In the genomic region with DNA sequence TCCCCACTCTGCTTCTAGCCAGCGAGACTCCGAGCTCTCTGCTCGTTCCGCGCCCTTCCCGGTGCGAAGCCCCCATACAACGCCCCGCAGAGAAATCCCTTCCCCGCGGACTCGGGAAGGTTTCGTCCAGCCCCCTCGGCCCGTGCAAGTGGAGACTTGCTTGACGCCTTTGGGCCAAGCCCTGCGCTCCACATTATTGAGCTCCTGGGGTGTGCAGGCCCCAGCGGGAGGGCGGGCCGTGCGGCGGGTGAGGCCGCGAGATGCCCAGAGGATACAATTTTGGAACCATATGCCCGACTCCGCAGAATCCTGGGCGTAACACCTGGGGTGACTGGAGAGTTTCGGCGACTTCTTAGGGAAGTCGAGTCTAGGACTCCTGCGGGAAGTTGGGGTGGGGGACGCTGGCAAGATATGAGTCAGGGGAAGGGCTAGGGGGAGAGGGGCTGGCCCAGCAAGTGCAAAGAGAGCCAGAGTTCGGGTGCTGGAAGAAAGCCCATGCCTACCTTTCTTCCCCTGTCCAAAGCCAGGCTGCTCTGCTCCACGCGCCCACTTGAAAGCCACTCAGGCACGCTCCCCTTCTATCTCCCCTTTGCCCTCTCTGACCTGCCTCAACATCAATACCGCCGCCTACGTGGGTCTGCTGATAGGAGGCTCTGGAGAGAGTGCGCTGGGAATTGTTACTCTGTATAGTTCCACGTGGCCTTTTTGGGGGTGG, we compare ENCODE assay signal across 8 cellular contexts. TPM values are rescaled to one million over a fixed set of nuclear protein-coding genes. Genes with fewer than 3 reads are reported as not detected.
DNase-seq lines count a peak whose midpoint lies in the region; ATAC-seq and TF ChIP-seq lines count a peak whose summit lies in the region.

No MANE protein-coding gene starts in this region.

- H3K9me3 ChIP-seq in iPS-18a (ENCODE audit: control insufficient read depth, low read depth, low read length) (no peaks in the 10 kb centered on the region), upper lobe of left lung (no peaks in the 10 kb centered on the region)

- whole genome bisulfite sequencing in upper lobe of left lung, 2 donors, result 64% methylated on average over 19 to 39 of the region's 41 CpGs

- TF ChIP-seq EP300 in upper lobe of left lung (IDR thresholded peaks at IDR 0.05), result no peak

- H3K27ac ChIP-seq in iPS-18a (ENCODE audit: low read length) (no peak overlapping the region), upper lobe of left lung (peak overlapping the region; percentile 89 to 97 (median 95))

- no peak overlapping the region for H3K27ac Mint-ChIP-seq in WTC11

- peak overlapping the region; percentile 58 for H3K4me3 Mint-ChIP-seq in WTC11

- DNase-seq in activated gamma-delta T cell (lab: John Stamatoyannopoulos, UW) (peak; percentile 16), activated gamma-delta T cell treated with Interleukin-2 at 50 U/mL for 16 hours (no peak), WTC11 (ENCODE audit: low spot score) (no peak), upper lobe of left lung (no peak), foreskin melanocyte (no peak), UCSD-AML1 (lab: John Stamatoyannopoulos, UW; ENCODE audit: unreplicated experiment) (no peak), ureter (ENCODE audit: low spot score) (no peak)

- ATAC-seq in WTC11 (no peak), upper lobe of left lung (ENCODE audit: low FRiP score in 2 of 2) (no peak)

- H3K27me3 ChIP-seq in iPS-18a (ENCODE audit: control insufficient read depth, insufficient read depth, low read length) (peaks cover 36% of the 10 kb centered on the region), upper lobe of left lung (no peaks in the 10 kb centered on the region)

- H3K9me3 Mint-ChIP-seq in WTC11, result no peaks in the 10 kb centered on the region

- POLR2A ChIA-PET in WTC11 (lab: Charles Lee), result no interaction called here

- peaks cover 56% of the 10 kb centered on the region for H3K27me3 Mint-ChIP-seq in WTC11 (ENCODE audit: low read depth)

- H3K9ac ChIP-seq in iPS-18a (ENCODE audit: low read length), result no peak overlapping the region

- CTCF ChIA-PET in WTC11 (lab: Charles Lee), result interaction anchor here (1.0 to 1.7 kb wide), 3 partner anchors 10 to 51 kb away, joined by 4 to 6 read pairs (median 5); no protein-coding TSS in a partner anchor

- no peaks in the 10 kb centered on the region for H3K36me3 Mint-ChIP-seq in WTC11

- no peaks in the 10 kb centered on the region for H3K36me3 ChIP-seq in iPS-18a (ENCODE audit: control insufficient read depth, low read depth, low read length)
- H3K36me3 ChIP-seq in upper lobe of left lung, result no peaks in the 10 kb centered on the region

- H3K4me1 Mint-ChIP-seq in WTC11, result peaks cover 11% of the 10 kb centered on the region; the same call in 1 of the 2 replicates

- no peaks in the 10 kb centered on the region for H3K4me1 ChIP-seq in iPS-18a (ENCODE audit: control insufficient read depth, low read depth, low read length)
- peaks cover 6 to 14% (median 9%) of the 10 kb centered on the region in 4 donors for H3K4me1 ChIP-seq in upper lobe of left lung

- no peak for TF ChIP-seq POLR2A in upper lobe of left lung (IDR thresholded peaks at IDR 0.05)

- H3K4me3 ChIP-seq in iPS-18a (ENCODE audit: low read length), result peak overlapping the region; percentile 27
- H3K4me3 ChIP-seq in upper lobe of left lung, result peak overlapping the region in 3 of 4 donors; percentile 64 to 72 (median 65)

- no peak for TF ChIP-seq CTCF in WTC11 (IDR thresholded peaks at IDR 0.05)
- TF ChIP-seq CTCF in upper lobe of left lung (IDR thresholded peaks at IDR 0.05), result no peak

TF ChIP-seq in WTC11, 78 proteins besides CTCF, POLR2A, EP300 and RAD21:
- TF ChIP-seq ZNF423 (CRISPR knock-in tag; IDR thresholded peaks at IDR 0.05), result no peak
- no peak for TF ChIP-seq ZNF263 (CRISPR knock-in tag; IDR thresholded peaks at IDR 0.05; ENCODE audit: low read depth)
- no peak for TF ChIP-seq CREM (CRISPR knock-in tag; IDR thresholded peaks at IDR 0.05)
- TF ChIP-seq NR3C1 (CRISPR knock-in tag; conservative IDR thresholded peaks at IDR 0.05; ENCODE audit: low read depth), result no peak
- TF ChIP-seq TEAD1 (CRISPR knock-in tag; IDR thresholded peaks at IDR 0.05), result no peak
- TF ChIP-seq KAT7 (CRISPR knock-in tag; IDR thresholded peaks at IDR 0.05; ENCODE audit: borderline replicate concordance), result no peak
- TF ChIP-seq MLX (CRISPR knock-in tag; IDR thresholded peaks at IDR 0.05), result no peak
- TF ChIP-seq STAT6 (CRISPR knock-in tag; conservative IDR thresholded peaks at IDR 0.05; ENCODE audit: low read depth), result no peak
- TF ChIP-seq FOXP1 (CRISPR knock-in tag; IDR thresholded peaks at IDR 0.05; ENCODE audit: borderline replicate concordance), result no peak
- TF ChIP-seq, protein P1, sequence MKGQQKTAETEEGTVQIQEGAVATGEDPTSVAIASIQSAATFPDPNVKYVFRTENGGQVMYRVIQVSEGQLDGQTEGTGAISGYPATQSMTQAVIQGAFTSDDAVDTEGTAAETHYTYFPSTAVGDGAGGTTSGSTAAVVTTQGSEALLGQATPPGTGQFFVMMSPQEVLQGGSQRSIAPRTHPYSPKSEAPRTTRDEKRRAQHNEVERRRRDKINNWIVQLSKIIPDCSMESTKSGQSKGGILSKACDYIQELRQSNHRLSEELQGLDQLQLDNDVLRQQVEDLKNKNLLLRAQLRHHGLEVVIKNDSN (CRISPR knock-in tag; IDR thresholded peaks at IDR 0.05), result no peak
- no peak for TF ChIP-seq NFATC4 (CRISPR knock-in tag; IDR thresholded peaks at IDR 0.05)
- no peak for TF ChIP-seq MAX (CRISPR knock-in tag; IDR thresholded peaks at IDR 0.05)
- TF ChIP-seq GABPB1 (CRISPR knock-in tag; IDR thresholded peaks at IDR 0.05), result no peak

RNA-seq across cellular contexts. Expression of gene ELF4, which starts 1.1 kb away (rescaled TPM):
- 1.7 to 1.9 TPM (median 1.9 TPM) in 3 replicates for total RNA-seq in WTC11 (2021)
- 10 to 100 TPM; 13.6 to 31.0 (median 21.9) TPM for total RNA-seq in upper lobe of left lung
- 28.7 TPM for total RNA-seq in ureter

RNA-seq across cellular contexts. Expression of gene AIFM1, which starts 54.3 kb away (rescaled TPM):
- total RNA-seq in WTC11 (2021), result 53.5 to 55.9 TPM (median 55.0 TPM) in 3 replicates
- total RNA-seq in upper lobe of left lung, result 10 to 100 TPM; 14.1 to 29.5 (median 21.9) TPM
- total RNA-seq in ureter, result 28.5 TPM
